1 cellular context compared by ENCODE assay signal in genomic region chr12:2812290-2813213, GRCh38.
A peak's percentile ranks its signal among the peaks of the same experiment; 100 is the strongest.
TF ChIP-seq lines count a peak whose summit lies in the region.

Gene ITFG2, plus strand, starts transcription at chr12:2812668. Its CDS starts 93 bp downstream, at chr12:2812761.

TF ChIP-seq in HepG2, 621 proteins besides CTCF, POLR2A, EP300 and RAD21 (continued from another document and continues in another):
- TF ChIP-seq ARHGAP35 (CRISPR knock-in tag; IDR thresholded peaks at IDR 0.05; ENCODE audit: borderline replicate concordance) (peak; percentile 84; the same call in 1 of the 2 replicates), TBX2 (CRISPR knock-in tag; IDR thresholded peaks at IDR 0.05; ENCODE audit: borderline replicate concordance) (peak; percentile 89), ZBTB37 (CRISPR knock-in tag; IDR thresholded peaks at IDR 0.05) (no peak), MYPOP (CRISPR knock-in tag; IDR thresholded peaks at IDR 0.05) (peak; percentile 53; the same call in 1 of the 2 replicates), SP5 (CRISPR knock-in tag; IDR thresholded peaks at IDR 0.05; ENCODE audit: borderline replicate concordance, low read depth) (peak; percentile 40; the same call in 1 of the 2 replicates), ZNF207 (IDR thresholded peaks at IDR 0.05; ENCODE audit: borderline replicate concordance) (no peak), BCL6 (CRISPR knock-in tag; IDR thresholded peaks at IDR 0.05) (peak; percentile 78), ZNF878 (CRISPR knock-in tag; IDR thresholded peaks at IDR 0.05) (peak; percentile 70; the same call in 1 of the 2 replicates), DNMT3B (CRISPR knock-in tag; conservative IDR thresholded peaks at IDR 0.05) (no peak; the same call in 1 of the 2 replicates), ZBTB1 (CRISPR knock-in tag; IDR thresholded peaks at IDR 0.05; ENCODE audit: borderline replicate concordance) (0 out of 2 replicates have a peak, but pooled peaks have one; percentile 68), HDAC2 (CRISPR knock-in tag; IDR thresholded peaks at IDR 0.05) (peak; percentile 81), ZNF674 (CRISPR knock-in tag; IDR thresholded peaks at IDR 0.05; ENCODE audit: low read depth) (no peak), ZNF333 (CRISPR knock-in tag; IDR thresholded peaks at IDR 0.05; ENCODE audit: borderline replicate concordance) (0 out of 2 replicates have a peak, but pooled peaks have one; percentile 43), ZNF619 (CRISPR knock-in tag; IDR thresholded peaks at IDR 0.05) (peak; percentile 84), FIP1L1 (IDR thresholded peaks at IDR 0.05; ENCODE audit: borderline replicate concordance, insufficient read depth, low read depth, low read length) (peak; percentile 84; the same call in 1 of the 2 replicates), ZNF274 (CRISPR knock-in tag; IDR thresholded peaks at IDR 0.05) (peak; percentile 93), SRSF1 (optimal IDR thresholded peaks at IDR 0.05; ENCODE audit: low read depth, low read length) (no peak), ZNF33B (CRISPR knock-in tag; IDR thresholded peaks at IDR 0.05) (0 out of 2 replicates have a peak, but pooled peaks have one; percentile 51), ZNF841 (CRISPR knock-in tag; IDR thresholded peaks at IDR 0.05; ENCODE audit: borderline replicate concordance) (no peak), POGK (CRISPR knock-in tag; conservative IDR thresholded peaks at IDR 0.05) (peak; percentile 96), HNF4G (IDR thresholded peaks at IDR 0.05; ENCODE audit: borderline replicate concordance, low read depth, low read length) (no peak), HNF4G (CRISPR knock-in tag; IDR thresholded peaks at IDR 0.05; ENCODE audit: borderline replicate concordance, low read depth) (no peak), USF2 (IDR thresholded peaks at IDR 0.05; ENCODE audit: low read depth, low read length) (peak; percentile 67), USF2 (CRISPR knock-in tag; IDR thresholded peaks at IDR 0.05; ENCODE audit: borderline replicate concordance) (peak; percentile 88), ELF1 (CRISPR knock-in tag; IDR thresholded peaks at IDR 0.05) (peak; percentile 91), ZNF354B (CRISPR knock-in tag; IDR thresholded peaks at IDR 0.05) (no peak; the same call in 1 of the 2 replicates), ZNF264 (CRISPR knock-in tag; IDR thresholded peaks at IDR 0.05) (peak; percentile 84; the same call in 1 of the 2 replicates), ZNF512 (CRISPR knock-in tag; IDR thresholded peaks at IDR 0.05) (no peak), MAF1 (CRISPR knock-in tag; IDR thresholded peaks at IDR 0.05; ENCODE audit: borderline replicate concordance) (no peak), ARNT2 (CRISPR knock-in tag; IDR thresholded peaks at IDR 0.05; ENCODE audit: low read depth) (peak; percentile 87), GABPA (IDR thresholded peaks at IDR 0.05; ENCODE audit: low read depth, low read length) (peak; percentile 74), GABPA (CRISPR knock-in tag; IDR thresholded peaks at IDR 0.05; ENCODE audit: low read depth) (peak; percentile 96), THAP11 (CRISPR knock-in tag; IDR thresholded peaks at IDR 0.05) (peak; percentile 95), JUND (CRISPR knock-in tag; IDR thresholded peaks at IDR 0.05) (peak; percentile 55; the same call in 1 of the 2 replicates), HBP1 (CRISPR knock-in tag; IDR thresholded peaks at IDR 0.05; ENCODE audit: low read depth) (peak; percentile 79), KLF6 (CRISPR knock-in tag; IDR thresholded peaks at IDR 0.05) (peak; percentile 79; the same call in 1 of the 2 replicates), FOSL2 (CRISPR knock-in tag; IDR thresholded peaks at IDR 0.05) (no peak; the same call in 1 of the 2 replicates), PRMT3 (CRISPR knock-in tag; IDR thresholded peaks at IDR 0.05; ENCODE audit: borderline replicate concordance, low read depth) (0 out of 2 replicates have a peak, but pooled peaks have one; percentile 68), SKIL (CRISPR knock-in tag; IDR thresholded peaks at IDR 0.05; ENCODE audit: borderline replicate concordance) (peak; percentile 62), FOXJ3 (CRISPR knock-in tag; IDR thresholded peaks at IDR 0.05; ENCODE audit: borderline replicate concordance) (peak; percentile 64; the same call in 1 of the 2 replicates), MTF2 (CRISPR knock-in tag; IDR thresholded peaks at IDR 0.05; ENCODE audit: borderline replicate concordance) (no peak), CBX2 (IDR thresholded peaks at IDR 0.05; ENCODE audit: low read depth, low read length) (no peak), CBX2 (CRISPR knock-in tag; IDR thresholded peaks at IDR 0.05; ENCODE audit: low read depth) (no peak), ZFP36L2 (CRISPR knock-in tag; IDR thresholded peaks at IDR 0.05) (0 out of 2 replicates have a peak, but pooled peaks have one; percentile 62), CREB1 (IDR thresholded peaks at IDR 0.05) (peak; percentile 93), CREB1 (CRISPR knock-in tag; IDR thresholded peaks at IDR 0.05) (peak; percentile 97)
- TF ChIP-seq, protein P1, sequence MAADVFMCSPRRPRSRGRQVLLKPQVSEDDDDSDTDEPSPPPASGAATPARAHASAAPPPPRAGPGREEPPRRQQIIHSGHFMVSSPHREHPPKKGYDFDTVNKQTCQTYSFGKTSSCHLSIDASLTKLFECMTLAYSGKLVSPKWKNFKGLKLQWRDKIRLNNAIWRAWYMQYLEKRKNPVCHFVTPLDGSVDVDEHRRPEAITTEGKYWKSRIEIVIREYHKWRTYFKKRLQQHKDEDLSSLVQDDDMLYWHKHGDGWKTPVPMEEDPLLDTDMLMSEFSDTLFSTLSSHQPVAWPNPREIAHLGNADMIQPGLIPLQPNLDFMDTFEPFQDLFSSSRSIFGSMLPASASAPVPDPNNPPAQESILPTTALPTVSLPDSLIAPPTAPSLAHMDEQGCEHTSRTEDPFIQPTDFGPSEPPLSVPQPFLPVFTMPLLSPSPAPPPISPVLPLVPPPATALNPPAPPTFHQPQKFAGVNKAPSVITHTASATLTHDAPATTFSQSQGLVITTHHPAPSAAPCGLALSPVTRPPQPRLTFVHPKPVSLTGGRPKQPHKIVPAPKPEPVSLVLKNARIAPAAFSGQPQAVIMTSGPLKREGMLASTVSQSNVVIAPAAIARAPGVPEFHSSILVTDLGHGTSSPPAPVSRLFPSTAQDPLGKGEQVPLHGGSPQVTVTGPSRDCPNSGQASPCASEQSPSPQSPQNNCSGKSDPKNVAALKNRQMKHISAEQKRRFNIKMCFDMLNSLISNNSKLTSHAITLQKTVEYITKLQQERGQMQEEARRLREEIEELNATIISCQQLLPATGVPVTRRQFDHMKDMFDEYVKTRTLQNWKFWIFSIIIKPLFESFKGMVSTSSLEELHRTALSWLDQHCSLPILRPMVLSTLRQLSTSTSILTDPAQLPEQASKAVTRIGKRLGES (CRISPR knock-in tag; IDR thresholded peaks at IDR 0.05; ENCODE audit: borderline replicate concordance), result 0 out of 2 replicates have a peak, but pooled peaks have one; percentile 49
- TF ChIP-seq, protein P2, sequence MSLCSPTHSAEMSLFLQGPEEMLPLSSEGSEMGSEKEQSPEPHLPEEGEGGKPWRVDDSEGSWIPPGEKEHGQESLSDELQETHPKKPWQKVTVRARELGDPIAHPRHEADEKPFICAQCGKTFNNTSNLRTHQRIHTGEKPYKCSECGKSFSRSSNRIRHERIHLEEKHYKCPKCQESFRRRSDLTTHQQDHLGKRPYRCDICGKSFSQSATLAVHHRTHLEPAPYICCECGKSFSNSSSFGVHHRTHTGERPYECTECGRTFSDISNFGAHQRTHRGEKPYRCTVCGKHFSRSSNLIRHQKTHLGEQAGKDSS (CRISPR knock-in tag; IDR thresholded peaks at IDR 0.05; ENCODE audit: borderline replicate concordance, low read depth), result peak; percentile 93
- TF ChIP-seq, protein P3, sequence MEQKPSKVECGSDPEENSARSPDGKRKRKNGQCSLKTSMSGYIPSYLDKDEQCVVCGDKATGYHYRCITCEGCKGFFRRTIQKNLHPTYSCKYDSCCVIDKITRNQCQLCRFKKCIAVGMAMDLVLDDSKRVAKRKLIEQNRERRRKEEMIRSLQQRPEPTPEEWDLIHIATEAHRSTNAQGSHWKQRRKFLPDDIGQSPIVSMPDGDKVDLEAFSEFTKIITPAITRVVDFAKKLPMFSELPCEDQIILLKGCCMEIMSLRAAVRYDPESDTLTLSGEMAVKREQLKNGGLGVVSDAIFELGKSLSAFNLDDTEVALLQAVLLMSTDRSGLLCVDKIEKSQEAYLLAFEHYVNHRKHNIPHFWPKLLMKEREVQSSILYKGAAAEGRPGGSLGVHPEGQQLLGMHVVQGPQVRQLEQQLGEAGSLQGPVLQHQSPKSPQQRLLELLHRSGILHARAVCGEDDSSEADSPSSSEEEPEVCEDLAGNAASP (CRISPR knock-in tag; IDR thresholded peaks at IDR 0.05; ENCODE audit: borderline replicate concordance), result peak; percentile 79; the same call in 1 of the 2 replicates
